Comparison of ENCODE assay signal across 23 cellular contexts in the genomic region with DNA sequence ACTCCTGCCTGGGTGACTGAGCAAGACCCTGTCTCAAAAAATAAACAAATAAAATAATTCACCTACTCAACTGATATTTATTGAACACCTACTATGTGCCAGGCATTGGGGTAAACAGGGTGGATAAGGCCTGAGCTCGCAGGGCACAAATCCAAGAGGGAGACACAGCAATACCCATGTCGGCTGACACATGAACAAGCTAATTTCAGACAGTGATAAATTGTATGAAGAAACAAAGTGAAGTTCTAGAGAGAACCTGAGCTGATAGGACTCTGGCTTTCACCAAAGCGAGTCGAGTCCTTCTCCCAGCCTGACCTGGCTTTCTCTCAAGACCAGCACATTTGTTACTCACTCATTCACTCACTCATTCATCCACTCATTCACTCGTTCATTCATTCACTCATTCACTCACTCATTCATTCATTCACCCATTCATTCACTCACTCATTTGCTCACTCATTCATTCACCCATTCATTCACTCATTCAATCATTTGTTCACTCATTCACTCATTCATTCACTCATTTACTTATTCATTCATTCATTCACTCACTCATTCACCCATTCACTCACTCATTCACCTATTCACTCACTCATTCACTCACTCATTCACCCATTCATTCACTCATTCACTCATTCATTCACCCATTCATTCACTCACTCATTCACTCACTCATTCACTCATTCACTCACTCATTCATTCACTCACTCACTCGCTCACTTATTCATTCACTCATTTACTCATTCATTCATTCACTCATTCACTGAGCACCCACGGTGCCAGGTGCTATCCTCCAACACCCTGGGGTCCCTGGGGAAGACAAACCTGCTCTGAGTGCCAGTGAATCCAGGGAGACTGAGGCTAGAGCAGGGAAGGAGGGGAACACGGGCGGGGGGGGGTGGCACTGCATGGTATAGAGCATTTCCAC. TPM values are rescaled to one million over a fixed set of nuclear protein-coding genes. Genes with fewer than 3 reads are reported as not detected.
DNase-seq lines count a peak whose midpoint lies in the region; ATAC-seq, FAIRE-seq and TF ChIP-seq lines count a peak whose summit lies in the region.
"Had no signal": no experiment of that assay in that cellular context is flagged by ENCODE, and none has a peak within 500 bp of the region (broad histone marks: within the 10 kb centered on the region; RNA-seq: fewer than 3 reads in every experiment).

No MANE protein-coding gene starts in this region.

- no peak for ATAC-seq in GM12878
- ATAC-seq: activated CD8-positive, alpha-beta T cell treated with anti-CD3 and anti-CD28 coated beads, Interleukin-2, amount 10 ng/mL, durations not matched to agents 7 days and 5 days; naive thymus-derived CD8-positive, alpha-beta T cell had no signal

- H3K36me3 ChIP-seq in HEK293 (ENCODE audit: control insufficient read depth in 2 of 2, insufficient read depth in 1 of 2, low read length in 2 of 2) (no peaks in the 10 kb centered on the region), GM12878 (ENCODE audit: control insufficient read depth in 2 of 2, insufficient read depth in 2 of 2, low read length in 1 of 2) (no peaks in the 10 kb centered on the region), HAP-1 (replicated peaks) (no peaks in the 10 kb centered on the region)
- H3K36me3 ChIP-seq: sigmoid colon had no signal

- no peak for TF ChIP-seq POLR2A in GM12878 (IDR thresholded peaks at IDR 0.05; ENCODE audit: low read depth, low read length)

- peaks cover 4 to 11% of the 10 kb centered on the region in 2 experiments; a peak in 3 of 4 replicates for H3K27me3 ChIP-seq in GM12878 (replicated peaks in 1 of 2; ENCODE audit: control insufficient read depth in 2 of 2, insufficient read depth in 2 of 2, low read length in 1 of 2)
- no peaks in the 10 kb centered on the region for H3K27me3 ChIP-seq in HAP-1 (ENCODE audit: low read depth)

- no peak overlapping the region for H3K4me3 Mint-ChIP-seq in progenitor cell of endocrine pancreas (ENCODE audit: low read depth)
- H3K4me3 Mint-ChIP-seq: activated CD8-positive, alpha-beta T cell treated with anti-CD3 and anti-CD28 coated beads, Interleukin-2, amount 10 ng/mL, durations not matched to agents 7 days and 5 days; activated naive CD4-positive, alpha-beta T cell treated with anti-CD3 and anti-CD28 coated beads, Interleukin-2, amount 10 ng/mL, durations not matched to agents 7 days and 5 days; activated T-cell treated with anti-CD3 and anti-CD28 coated beads, Interleukin-2, amount 50 U/mL, for 24 hours; naive thymus-derived CD8-positive, alpha-beta T cell had no signal

- RAD21 ChIA-PET in GM12878 (lab: Charles Lee; ENCODE audit: unreplicated experiment), result no interaction called here

- DNase-seq in NCI-H2227 (lab: John Stamatoyannopoulos, UW; ENCODE audit: unreplicated experiment) (peak; percentile 40), NCI-H2227 treated with DMSO at 0.1 percent for 48 hours (lab: John Stamatoyannopoulos, UW) (no peak), GM12878 (ENCODE audit: low read depth, low spot score) (no peak), progenitor cell of endocrine pancreas (ENCODE audit: low spot score, unreplicated experiment) (no peak), GF-D8 (lab: John Stamatoyannopoulos, UW) (no peak), HUDEP-2 (lab: John Stamatoyannopoulos, UW; ENCODE audit: unreplicated experiment in 76 of 76) (no peak), HAP-1 (ENCODE audit: low spot score in 2 of 2) (no peak)
- DNase-seq: ACHN; activated CD4-positive, CD25-positive, alpha-beta regulatory T cell; activated CD8-positive, alpha-beta T cell treated with anti-CD3 and anti-CD28 coated beads, Interleukin-2, amount 10 ng/mL, durations not matched to agents 7 days and 5 days; activated naive CD4-positive, alpha-beta T cell treated with anti-CD3 and anti-CD28 coated beads, Interleukin-2, amount 10 ng/mL, durations not matched to agents 7 days and 5 days; activated T-cell treated with anti-CD3 and anti-CD28 coated beads, Interleukin-2, amount 50 U/mL, for 24 hours; aorta; DMS 273 treated with DMSO at 0.1 percent for 48 hours; naive thymus-derived CD8-positive, alpha-beta T cell; NCI-H187; NCI-H446 treated with DMSO at 0.1 percent for 48 hours; sigmoid colon; T1000 had no signal

- 57% methylated on average over 9 of the region's 9 CpGs for WGBS in GM12878 (ENCODE audit: insufficient coverage, insufficient replicate concordance, low lambda C conversion rate, missing lambda C conversion rate)

- H3K9ac ChIP-seq in GM12878 (ENCODE audit: control insufficient read depth, insufficient read depth, low read length), result no peak overlapping the region

- H3K4me1 Mint-ChIP-seq in progenitor cell of endocrine pancreas (ENCODE audit: low read depth), result peaks cover 4% of the 10 kb centered on the region
- H3K4me1 Mint-ChIP-seq: activated naive CD4-positive, alpha-beta T cell treated with anti-CD3 and anti-CD28 coated beads, Interleukin-2, amount 10 ng/mL, durations not matched to agents 7 days and 5 days had no signal

- peak overlapping the region; percentile 15 for H3K27ac Mint-ChIP-seq in progenitor cell of endocrine pancreas
- H3K27ac Mint-ChIP-seq: activated CD8-positive, alpha-beta T cell treated with anti-CD3 and anti-CD28 coated beads, Interleukin-2, amount 10 ng/mL, durations not matched to agents 7 days and 5 days; activated naive CD4-positive, alpha-beta T cell treated with anti-CD3 and anti-CD28 coated beads, Interleukin-2, amount 10 ng/mL, durations not matched to agents 7 days and 5 days; activated T-cell treated with anti-CD3 and anti-CD28 coated beads, Interleukin-2, amount 50 U/mL, for 24 hours had no signal

- no peak for FAIRE-seq in GM12878 (lab: Jason Lieb, UNC)
- FAIRE-seq: GM12891, GM19239 had no signal

- H3K4me2 ChIP-seq in GM12878 (ENCODE audit: control insufficient read depth, insufficient read depth), result no peak overlapping the region

- TF ChIP-seq RAD21 in GM12878 (IDR thresholded peaks at IDR 0.05; ENCODE audit: insufficient read depth, low read depth, low read length), result no peak

- no peak for TF ChIP-seq CTCF in HEK293 (tag by site-specific recombination; IDR thresholded peaks at IDR 0.05)
- no peak for TF ChIP-seq CTCF in GM12878 (IDR thresholded peaks at IDR 0.05 in 2 of 3, conservative IDR thresholded peaks at IDR 0.05 in 1 of 3; ENCODE audit: control insufficient read depth in 2 of 3, extremely low read depth in 1 of 3, insufficient read depth in 1 of 3, low read depth in 3 of 3, low read length in 3 of 3)
- no peak for TF ChIP-seq CTCF in progenitor cell of endocrine pancreas (IDR thresholded peaks at IDR 0.05; ENCODE audit: unreplicated experiment)

- peaks cover 26% of the 10 kb centered on the region for H3K27me3 Mint-ChIP-seq in progenitor cell of endocrine pancreas

- SMC1A ChIA-PET in GM12878 (lab: Charles Lee; ENCODE audit: uncharacterized antibody, unreplicated experiment), result no interaction called here

- H3K27ac ChIP-seq in HEK293 (ENCODE audit: extremely low read depth, low read depth, low read length) (no peak overlapping the region), GM12878 (ENCODE audit: control insufficient read depth, insufficient read depth) (no peak overlapping the region)
- H3K27ac ChIP-seq: C4-2B, sigmoid colon had no signal

- no peak for TF ChIP-seq EP300 in GM12878 (IDR thresholded peaks at IDR 0.05; ENCODE audit: borderline replicate concordance in 1 of 2, control insufficient read depth in 1 of 2, low read depth in 2 of 2, low read length in 2 of 2)

- no peaks in the 10 kb centered on the region for H3K79me2 ChIP-seq in GM12878 (ENCODE audit: control insufficient read depth, insufficient read depth, low read length)

- no peaks in the 10 kb centered on the region for H3K4me1 ChIP-seq in HEK293 (ENCODE audit: control insufficient read depth, insufficient read depth, low read length)
- H3K4me1 ChIP-seq in GM12878 (ENCODE audit: control insufficient read depth, insufficient read depth, low read length), result no peaks in the 10 kb centered on the region
- no peaks in the 10 kb centered on the region; the same call in 1 of the 2 replicates for H3K4me1 ChIP-seq in HAP-1

- H3K4me3 ChIP-seq in HEK293 (ENCODE audit: low read depth, low read length) (no peak overlapping the region), GM12878 (no peak overlapping the region), HAP-1 (no peak overlapping the region)
- H3K4me3 ChIP-seq: sigmoid colon had no signal

- in situ Hi-C loops in GM12878 (cut with MboI) (no loop called here), HAP-1 (cut with MboI; ENCODE audit: low sequenced_read_pairs) (no loop called here)

- H4K20me1 ChIP-seq in GM12878 (ENCODE audit: control insufficient read depth, insufficient read depth), result no peaks in the 10 kb centered on the region

- H2AFZ ChIP-seq in GM12878 (ENCODE audit: control insufficient read depth, low read depth, low read length), result no peak overlapping the region

- intact Hi-C loops in GM12878 (cut with micrococcal nuclease; ENCODE audit: unreplicated experiment), result no loop called here

- H3K9me3 Mint-ChIP-seq in progenitor cell of endocrine pancreas (ENCODE audit: low read depth), result no peaks in the 10 kb centered on the region
- H3K9me3 Mint-ChIP-seq: activated naive CD4-positive, alpha-beta T cell treated with anti-CD3 and anti-CD28 coated beads, Interleukin-2, amount 10 ng/mL, durations not matched to agents 7 days and 5 days; activated T-cell treated with anti-CD3 and anti-CD28 coated beads, Interleukin-2, amount 50 U/mL, for 24 hours; naive thymus-derived CD8-positive, alpha-beta T cell had no signal

- no TSS peak for BruUV-seq in GM12878 (replicated peaks; lab: Mats Ljungman, UMichigan)

- CTCF ChIA-PET in HEK293 (lab: Yijun Ruan, JAX), result interaction anchor here (0.6 kb wide), 1 partner anchor 108 kb away, joined by 3 read pairs; no protein-coding TSS in a partner anchor
- CTCF ChIA-PET in GM12878 (lab: Yijun Ruan, JAX), result no interaction called here

- no peaks in the 10 kb centered on the region for H3K36me3 Mint-ChIP-seq in progenitor cell of endocrine pancreas (ENCODE audit: insufficient read depth)
- H3K36me3 Mint-ChIP-seq: activated naive CD4-positive, alpha-beta T cell treated with anti-CD3 and anti-CD28 coated beads, Interleukin-2, amount 10 ng/mL, durations not matched to agents 7 days and 5 days; naive thymus-derived CD8-positive, alpha-beta T cell had no signal

- H3K9me3 ChIP-seq in HEK293 (ENCODE audit: control insufficient read depth, insufficient read depth, low read depth, low read length) (no peaks in the 10 kb centered on the region), GM12878 (replicated peaks; ENCODE audit: control insufficient read depth, insufficient read depth, low read length) (no peaks in the 10 kb centered on the region), HAP-1 (no peaks in the 10 kb centered on the region)
- H3K9me3 ChIP-seq: sigmoid colon had no signal

- POLR2A ChIA-PET in HEK293 (lab: Yijun Ruan, JAX) (no interaction called here), GM12878 (lab: Charles Lee) (no interaction called here)

RNA-seq across cellular contexts. Expression of gene CASZ1, which starts 37.4 kb away (rescaled TPM):
- 10.0 and 10.2 TPM in 2 replicates for total RNA-seq in GM12878 (2013; cell fraction: nucleolus; rRNA removed)
- total RNA-seq in GM12878 (2014; rRNA removed) (4.0 and 4.9 TPM in 2 replicates), GM12878 (2014; rRNA removed; fragmentation: Illumina TruSeq; extraction: Trizol) (2.8 and 3.2 TPM in 2 replicates), GM12878 (2021) (9.8 and 11.8 TPM in 2 replicates), progenitor cell of endocrine pancreas (23.6 and 28.5 TPM in 2 replicates)
- polyA plus RNA-seq in GM12878 (2011; ENCODE audit: low read depth), result 0.63 TPM
- polyA plus RNA-seq in GM12878 (2011; rRNA removed) (1.1 and 3.1 TPM in 2 replicates), GM12878 (2014; fragmentation: Illumina TruSeq; extraction: Trizol) (2.5 and 5.7 TPM in 2 replicates), GM12878 (2014; fragmentation: Nextera tagmentation; extraction: Ambion mirVana) (1 to 10 TPM in 1 of 2 experiments, under 1 TPM in 1; 0.52 to 2.0 TPM), GM12878 (2014; rRNA removed) (3.9 and 8.3 TPM in 2 replicates), GM12878 (2016; fragmentation: Nextera tagmentation; extraction: Ambion mirVana) (1 to 10 TPM; 3.5 to 4.3 TPM)
- 3.1 and 4.3 TPM in 2 replicates for polyA plus RNA-seq in GM12878 (2011; cell fraction: cytosol; rRNA removed)
- polyA plus RNA-seq in GM12878 (2011; cell fraction: nucleus; rRNA removed), result 9.1 and 14.4 TPM in 2 replicates
- 2.1 and 2.2 TPM in 2 replicates for polyA plus RNA-seq in GM12878 (2012)
- 5.8 and 7.0 TPM in 2 replicates for polyA minus RNA-seq in GM12878 (2011; rRNA and poly(A)+ RNA removed)
- 3.3 and 4.8 TPM in 2 replicates for polyA minus RNA-seq in GM12878 (2011; cell fraction: cytosol; rRNA and poly(A)+ RNA removed)
- 2.9 and 7.5 TPM in 2 replicates for polyA minus RNA-seq in GM12878 (2011; cell fraction: nucleus; rRNA and poly(A)+ RNA removed)
